ENCODE assay signal across 37 cellular contexts in the genomic region with DNA sequence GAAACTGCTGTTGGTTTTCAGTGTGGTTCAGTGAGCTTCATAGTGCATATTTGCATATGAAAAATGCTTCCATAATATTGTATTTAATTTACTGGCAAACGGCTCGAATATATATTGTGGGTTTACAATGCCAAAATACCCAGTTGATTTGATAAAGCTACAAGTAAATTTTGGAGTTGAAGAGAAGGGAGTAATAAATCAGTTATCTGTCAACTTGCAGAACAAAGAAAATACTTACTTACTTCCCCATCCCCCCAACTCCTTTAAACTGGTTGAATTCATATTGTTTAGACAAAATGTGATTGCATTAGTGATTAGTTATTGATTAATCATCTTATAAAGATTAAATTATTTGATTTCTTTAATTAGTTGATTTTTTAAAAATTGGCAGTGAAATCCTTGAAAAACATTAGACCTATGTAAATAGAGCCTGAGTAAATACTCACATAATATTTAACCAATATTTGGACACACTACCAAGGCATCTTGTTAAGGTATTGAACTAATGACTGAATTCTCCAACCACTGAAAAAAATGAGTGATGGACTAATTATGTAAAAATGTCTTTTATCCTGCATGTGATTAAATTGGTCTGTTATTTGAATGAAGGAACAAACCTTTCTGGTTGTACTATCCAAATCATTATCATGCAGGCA.
"Had no signal": no experiment of that assay in that cellular context is flagged by ENCODE, and none has a peak within 500 bp of the region (broad histone marks: within the 10 kb centered on the region; RNA-seq: fewer than 3 reads in every experiment).

No MANE protein-coding gene starts in this region.

- H3K27ac Mint-ChIP-seq: activated CD4-positive, alpha-beta memory T cell treated with anti-CD3 and anti-CD28 coated beads, Interleukin-2, amount 10 ng/mL, durations not matched to agents 7 days and 5 days; activated CD4-positive, alpha-beta T cell treated with anti-CD3 and anti-CD28 coated beads for 36 hours; activated CD4-positive, alpha-beta T cell treated with anti-CD3 and anti-CD28 coated beads, Interleukin-2, amount 10 ng/mL, durations not matched to agents 7 days and 5 days; activated CD8-positive, alpha-beta memory T cell treated with anti-CD3 and anti-CD28 coated beads, Interleukin-2, amount 10 ng/mL, durations not matched to agents 7 days and 5 days; activated CD8-positive, alpha-beta T cell treated with anti-CD3 and anti-CD28 coated beads, Interleukin-2, amount 10 ng/mL, durations not matched to agents 7 days and 5 days; activated naive CD4-positive, alpha-beta T cell treated with anti-CD3 and anti-CD28 coated beads, Interleukin-2, amount 10 ng/mL, durations not matched to agents 7 days and 5 days; activated naive CD4-positive, alpha-beta T cell treated with anti-CD3 and anti-CD28 coated beads, Interleukin-2, amount 50 U/mL, for 72 hours; activated naive CD8-positive, alpha-beta T cell treated with anti-CD3 and anti-CD28 coated beads for 36 hours; activated T-cell treated with anti-CD3 and anti-CD28 coated beads, Interleukin-2, amount 50 U/mL, for 24 hours; activated T-helper 2 cell treated with anti-CD3 and anti-CD28 coated beads, Interferon-gamma antibody, Interleukin-2, Interleukin-4, amounts not matched to agents 10 μg/mL and 5 μg/mL and 100 μg/mL, durations not matched to agents 14 hours and 24 hours and 36 hours; T-helper 1 cell treated with Interleukin-12 subunit alpha and Interleukin-12 subunit beta and Interleukin-4 antibody, amounts not matched to agents 30 μg/mL and 1 μg/mL, for 36 hours; T-helper 2 cell treated with Interferon-gamma antibody and Interleukin-4, amounts not matched to agents 5 μg/mL and 100 μg/mL, for 36 hours; WTC11 had no signal

- ATAC-seq: activated CD4-positive, alpha-beta T cell treated with anti-CD3 and anti-CD28 coated beads for 36 hours; activated CD4-positive, CD25-positive, alpha-beta regulatory T cell treated with anti-CD3 and anti-CD28 coated beads, Interleukin-2, amount 50 U/mL, for 24 hours; activated CD8-positive, alpha-beta memory T cell treated with anti-CD3 and anti-CD28 coated beads, Interleukin-2, amount 10 ng/mL, durations not matched to agents 7 days and 5 days; activated CD8-positive, alpha-beta T cell treated with anti-CD3 and anti-CD28 coated beads, Interleukin-2, amount 10 ng/mL, durations not matched to agents 7 days and 5 days; activated naive CD4-positive, alpha-beta T cell treated with anti-CD3 and anti-CD28 coated beads, Interleukin-2, amount 50 U/mL, for 72 hours; body of pancreas; WTC11 had no signal

- H3K27me3 ChIP-seq: adrenal gland, body of pancreas, brain microvascular endothelial cell, breast epithelium had no signal

- H3K9me3 ChIP-seq: body of pancreas had no signal

- DNase-seq: activated CD4-positive, alpha-beta memory T cell treated with anti-CD3 and anti-CD28 coated beads, Interleukin-2, amount 10 ng/mL, durations not matched to agents 7 days and 5 days; activated CD4-positive, alpha-beta T cell treated with anti-CD3 and anti-CD28 coated beads for 1 hour; activated CD4-positive, alpha-beta T cell treated with anti-CD3 and anti-CD28 coated beads for 36 hours; activated CD4-positive, alpha-beta T cell treated with anti-CD3 and anti-CD28 coated beads for 48 hours; activated CD4-positive, alpha-beta T cell treated with anti-CD3 and anti-CD28 coated beads, Interleukin-2, amount 10 ng/mL, durations not matched to agents 7 days and 5 days; activated CD4-positive, alpha-beta T cell treated with anti-CD3 and anti-CD28 coated beads, Interleukin-2, amount 50 U/mL, for 48 hours; activated CD4-positive, CD25-positive, alpha-beta regulatory T cell; activated CD8-positive, alpha-beta memory T cell treated with anti-CD3 and anti-CD28 coated beads for 24 hours; activated CD8-positive, alpha-beta memory T cell treated with anti-CD3 and anti-CD28 coated beads, Interleukin-2, amount 10 ng/mL, durations not matched to agents 7 days and 5 days; activated CD8-positive, alpha-beta memory T cell treated with anti-CD3 and anti-CD28 coated beads, Interleukin-2, amount 50 U/mL, for 48 hours; activated CD8-positive, alpha-beta T cell treated with anti-CD3 and anti-CD28 coated beads, Interleukin-2, amount 10 ng/mL, durations not matched to agents 7 days and 5 days; activated effector memory CD4-positive, alpha-beta T cell treated with Interleukin-2 at 50 U/mL for 16 hours; activated gamma-delta T cell; activated naive CD4-positive, alpha-beta T cell treated with anti-CD3 and anti-CD28 coated beads, Interleukin-2, amount 10 ng/mL, durations not matched to agents 7 days and 5 days; activated naive CD4-positive, alpha-beta T cell treated with Interleukin-2 at 50 U/mL for 16 hours; activated naive CD8-positive, alpha-beta T cell treated with anti-CD3 and anti-CD28 coated beads for 36 hours; activated T-cell treated with anti-CD3 and anti-CD28 coated beads, Interleukin-2, amount 50 U/mL, for 24 hours; activated T-cell treated with anti-CD3 and anti-CD28 coated beads, Interleukin-2, amount 50 U/mL, for 48 hours; adrenal gland; amniotic stem cell; aorta; body of pancreas; brain microvascular endothelial cell; central memory CD4-positive, alpha-beta T cell; T-helper 1 cell; T-helper 2 cell; T-helper 9 cell; WERI-Rb-1 had no signal

- H3K36me3 ChIP-seq: adrenal gland, brain microvascular endothelial cell, breast epithelium, WERI-Rb-1 had no signal

- H3K4me3 Mint-ChIP-seq: activated CD4-positive, alpha-beta memory T cell treated with anti-CD3 and anti-CD28 coated beads, Interleukin-2, amount 10 ng/mL, durations not matched to agents 7 days and 5 days; activated CD4-positive, alpha-beta T cell treated with anti-CD3 and anti-CD28 coated beads for 36 hours; activated CD4-positive, alpha-beta T cell treated with anti-CD3 and anti-CD28 coated beads, Interleukin-2, amount 10 ng/mL, durations not matched to agents 7 days and 5 days; activated CD8-positive, alpha-beta memory T cell treated with anti-CD3 and anti-CD28 coated beads, Interleukin-2, amount 10 ng/mL, durations not matched to agents 7 days and 5 days; activated CD8-positive, alpha-beta T cell treated with anti-CD3 and anti-CD28 coated beads, Interleukin-2, amount 10 ng/mL, durations not matched to agents 7 days and 5 days; activated naive CD4-positive, alpha-beta T cell treated with anti-CD3 and anti-CD28 coated beads, Interleukin-2, amount 10 ng/mL, durations not matched to agents 7 days and 5 days; activated naive CD8-positive, alpha-beta T cell treated with anti-CD3 and anti-CD28 coated beads for 36 hours; activated T-cell treated with anti-CD3 and anti-CD28 coated beads, Interleukin-2, amount 50 U/mL, for 24 hours; T-helper 1 cell treated with Interleukin-12 subunit alpha and Interleukin-12 subunit beta and Interleukin-4 antibody, amounts not matched to agents 30 μg/mL and 1 μg/mL, for 36 hours; T-helper 2 cell treated with Interferon-gamma antibody and Interleukin-4, amounts not matched to agents 5 μg/mL and 100 μg/mL, for 36 hours; WTC11 had no signal

- H3K27ac ChIP-seq: adrenal gland, body of pancreas, brain microvascular endothelial cell, breast epithelium, WERI-Rb-1 had no signal

- H3K36me3 Mint-ChIP-seq: activated CD8-positive, alpha-beta memory T cell treated with anti-CD3 and anti-CD28 coated beads, Interleukin-2, amount 10 ng/mL, durations not matched to agents 7 days and 5 days; activated naive CD4-positive, alpha-beta T cell treated with anti-CD3 and anti-CD28 coated beads, Interleukin-2, amount 10 ng/mL, durations not matched to agents 7 days and 5 days; activated naive CD8-positive, alpha-beta T cell treated with anti-CD3 and anti-CD28 coated beads for 36 hours had no signal

- H3K4me1 ChIP-seq: adrenal gland, breast epithelium had no signal

- FAIRE-seq: astrocyte, TTC549 had no signal

- H3K4me3 ChIP-seq: adrenal gland, body of pancreas, breast epithelium had no signal

- H3K4me1 Mint-ChIP-seq: activated CD4-positive, alpha-beta memory T cell treated with anti-CD3 and anti-CD28 coated beads, Interleukin-2, amount 10 ng/mL, durations not matched to agents 7 days and 5 days; activated CD4-positive, alpha-beta T cell treated with anti-CD3 and anti-CD28 coated beads for 36 hours; activated CD4-positive, alpha-beta T cell treated with anti-CD3 and anti-CD28 coated beads, Interleukin-2, amount 10 ng/mL, durations not matched to agents 7 days and 5 days; activated CD8-positive, alpha-beta memory T cell treated with anti-CD3 and anti-CD28 coated beads, Interleukin-2, amount 10 ng/mL, durations not matched to agents 7 days and 5 days; activated naive CD4-positive, alpha-beta T cell treated with anti-CD3 and anti-CD28 coated beads, Interleukin-2, amount 10 ng/mL, durations not matched to agents 7 days and 5 days; activated naive CD8-positive, alpha-beta T cell treated with anti-CD3 and anti-CD28 coated beads for 36 hours; WTC11 had no signal
